In genomic region chr10:121511943-121512342, GRCh38 we compare ENCODE assay signal across 30 cellular contexts.
DNase-seq lines count a peak whose midpoint lies in the region; ATAC-seq, FAIRE-seq and TF ChIP-seq lines count a peak whose summit lies in the region.
"Had no signal": no experiment of that assay in that cellular context is flagged by ENCODE, and none has a peak within 500 bp of the region (broad histone marks: within the 10 kb centered on the region; RNA-seq: fewer than 3 reads in every experiment).

No MANE protein-coding gene starts in this region.

- in situ Hi-C loops in HepG2 (cut with HindIII; ENCODE audit: extremely low pct_ligation_motif_present, low pct_unique_long_range_greater_than_20kb) = no loop called here

- CTCF ChIA-PET in HepG2 (lab: Yijun Ruan, JAX; ENCODE audit: low intra/inter-chr PET ratio, low total read pairs) = no interaction called here

- H3K79me2 ChIP-seq in HepG2 (ENCODE audit: insufficient read depth, low read length) = no peaks in the 10 kb centered on the region

- no peak for TF ChIP-seq POLR2A in HepG2 (IDR thresholded peaks at IDR 0.05; ENCODE audit: insufficient read depth in 1 of 2, low read depth in 2 of 2, low read length in 2 of 2)
- TF ChIP-seq POLR2A in right lobe of liver (IDR thresholded peaks at IDR 0.05) = no peak

- H3K4me1 ChIP-seq in HepG2 (ENCODE audit: insufficient read depth, low read length) (peaks cover 9% of the 10 kb centered on the region; the same call in 1 of the 2 replicates), right lobe of liver (no peaks in the 10 kb centered on the region)
- H3K4me1 ChIP-seq: upper lobe of left lung had no signal

- BruUV-seq in HepG2 (replicated peaks; lab: Mats Ljungman, UMichigan) = no TSS peak

- POLR2A ChIA-PET in HepG2 (lab: Yijun Ruan, JAX) = no interaction called here

- H2AFZ ChIP-seq in HepG2 (ENCODE audit: low read length) = no peak overlapping the region

- DNase-seq in HepG2 (ENCODE audit: low spot score) (peak; percentile 14), right lobe of liver (no peak), dorsolateral prefrontal cortex (no peak), left kidney (ENCODE audit: low read depth, low spot score) (peak; percentile 65), NCI-H446 treated with DMSO at 0.1 percent for 48 hours (lab: John Stamatoyannopoulos, UW) (no peak), NCI-H187 treated with DMSO at 0.1 percent for 48 hours (lab: John Stamatoyannopoulos, UW) (no peak)
- no peak for DNase-seq in stimulated activated naive CD8-positive, alpha-beta T cell treated with anti-CD3 and anti-CD28 coated beads, Interleukin-15, Interleukin-2, amounts not matched to agents 100 U/mL and 50 U/mL, for 24 hours
- DNase-seq: activated CD4-positive, alpha-beta T cell treated with anti-CD3 and anti-CD28 coated beads, Interleukin-2, amount 50 U/mL, for 48 hours; activated naive CD4-positive, alpha-beta T cell; activated naive CD8-positive, alpha-beta T cell treated with anti-CD3 and anti-CD28 coated beads, Interleukin-2, amount 50 U/mL, for 24 hours; Calu3; caudate nucleus; DND-41; effector memory CD4-positive, alpha-beta T cell; erythroblast; naive thymus-derived CD4-positive, alpha-beta T cell; NCI-H1048; NCI-H1694 treated with DMSO at 0.1 percent for 48 hours; NCI-H510A; RPMI8226; sigmoid colon; stimulated activated CD4-positive, alpha-beta T cell treated with anti-CD3 and anti-CD28 coated beads, Interleukin-4, amount 100 ng/mL, for 24 hours; upper lobe of left lung had no signal

- no peak for FAIRE-seq in HepG2 (lab: Jason Lieb, UNC)
- FAIRE-seq: astrocyte, TTC549 had no signal

- peaks cover 0 to 3% of the 10 kb centered on the region in 2 experiments; a peak in 2 of 5 replicates for H3K36me3 ChIP-seq in HepG2 (replicated peaks in 1 of 2; ENCODE audit: control insufficient read depth in 1 of 2, insufficient read depth in 2 of 2, low read length in 2 of 2)
- no peaks in the 10 kb centered on the region for H3K36me3 ChIP-seq in right lobe of liver
- H3K36me3 ChIP-seq: neutrophil, upper lobe of left lung had no signal

- no peak overlapping the region for H3K9ac ChIP-seq in HepG2 (ENCODE audit: insufficient read depth, low read depth, low read length)

- peak; percentile 47; the same call in 2 of the 3 replicates for ATAC-seq in HepG2
- no peak for ATAC-seq in right lobe of liver
- no peak for ATAC-seq in stimulated activated naive CD8-positive, alpha-beta T cell treated with anti-CD3 and anti-CD28 coated beads, Interleukin-15, Interleukin-2, amounts not matched to agents 100 U/mL and 50 U/mL, for 24 hours
- ATAC-seq in GM21723 (IDR thresholded peaks at IDR 0.05; ENCODE audit: unreplicated experiment) = no peak
- ATAC-seq: activated CD4-positive, CD25-positive, alpha-beta regulatory T cell treated with anti-CD3 and anti-CD28 coated beads, Interleukin-2, amount 50 U/mL, for 24 hours; activated naive CD8-positive, alpha-beta T cell treated with anti-CD3 and anti-CD28 coated beads, Interleukin-2, amount 50 U/mL, for 24 hours; naive thymus-derived CD4-positive, alpha-beta T cell had no signal

- intact Hi-C loops in HepG2 (cut with micrococcal nuclease; ENCODE audit: unreplicated experiment) (no loop called here), right lobe of liver (cut with DNase I) (no loop called here), dorsolateral prefrontal cortex (cut with DNase I) (no loop called here)

- H3K27me3 ChIP-seq in HepG2 (ENCODE audit: control insufficient read depth in 1 of 2, insufficient read depth in 2 of 2, low read length in 2 of 2) = no peaks in the 10 kb centered on the region
- H3K27me3 ChIP-seq in right lobe of liver = no peaks in the 10 kb centered on the region
- no peaks in the 10 kb centered on the region for H3K27me3 ChIP-seq in dorsolateral prefrontal cortex
- H3K27me3 ChIP-seq: neutrophil, sigmoid colon, upper lobe of left lung had no signal

- no peak for TF ChIP-seq CTCF in HepG2 (CRISPR knock-in tag; IDR thresholded peaks at IDR 0.05)
- no peak for TF ChIP-seq CTCF in right lobe of liver (IDR thresholded peaks at IDR 0.05)
- no peak for TF ChIP-seq CTCF in dorsolateral prefrontal cortex (IDR thresholded peaks at IDR 0.05 in 54 of 56, conservative IDR thresholded peaks at IDR 0.05 in 2 of 56; ENCODE audit: low read depth in 1 of 56, partially characterized antibody in 56 of 56)

- no peaks in the 10 kb centered on the region for H4K20me1 ChIP-seq in HepG2 (ENCODE audit: insufficient read depth, low read length)

- TF ChIP-seq RAD21 in HepG2 (CRISPR knock-in tag; IDR thresholded peaks at IDR 0.05) = no peak

- H3K4me3 ChIP-seq in HepG2 (replicated peaks in 1 of 3; ENCODE audit: insufficient read depth in 1 of 3, low read depth in 2 of 3, low read length in 3 of 3) = no peak overlapping the region
- no peak overlapping the region for H3K4me3 ChIP-seq in right lobe of liver
- H3K4me3 ChIP-seq in dorsolateral prefrontal cortex = no peak overlapping the region
- H3K4me3 ChIP-seq: coronary artery, sigmoid colon, SK-N-MC, upper lobe of left lung had no signal

- 75% methylated on average over 5 of the region's 5 CpGs for WGBS in HepG2 (ENCODE audit: low lambda C conversion rate)
- WGBS in right lobe of liver (ENCODE audit: insufficient coverage, low coverage, low lambda C conversion rate, missing lambda C conversion rate) = 79% methylated on average over 3 of the region's 5 CpGs

- H3K27ac ChIP-seq in HepG2 (ENCODE audit: extremely low read length, insufficient read depth, low read length) (no peak overlapping the region), right lobe of liver (no peak overlapping the region), dorsolateral prefrontal cortex (peak overlapping the region in 36 of 59 donors; percentile 12 to 99 (median 59))
- H3K27ac ChIP-seq: coronary artery, neutrophil, SK-N-MC, upper lobe of left lung had no signal

- TF ChIP-seq EP300 in HepG2 (IDR thresholded peaks at IDR 0.05; ENCODE audit: low read depth in 2 of 2, low read length in 2 of 2) = no peak
- no peak for TF ChIP-seq EP300 in HepG2 (CRISPR knock-in tag; IDR thresholded peaks at IDR 0.05; ENCODE audit: borderline replicate concordance)

- no peak overlapping the region for H3K4me2 ChIP-seq in HepG2 (ENCODE audit: low read depth, low read length)

- H3K9me3 ChIP-seq in HepG2 (ENCODE audit: low read length) = no peaks in the 10 kb centered on the region
- no peaks in the 10 kb centered on the region for H3K9me3 ChIP-seq in right lobe of liver
- H3K9me3 ChIP-seq: neutrophil, sigmoid colon, upper lobe of left lung had no signal

TF ChIP-seq in HepG2, 621 proteins besides CTCF, POLR2A, EP300 and RAD21:
- TF ChIP-seq ZNF10 (CRISPR knock-in tag; IDR thresholded peaks at IDR 0.05; ENCODE audit: borderline replicate concordance, low read depth) = no peak
- TF ChIP-seq TEAD3 (CRISPR knock-in tag; optimal IDR thresholded peaks at IDR 0.05; ENCODE audit: borderline replicate concordance) = peak; percentile 43

Comparison
In these comparisons a context has a peak if more than half of its experiments do, and no peak if none do; other contexts are left out.
1. DNase-seq: peak in HepG2 (single experiment) and left kidney (single experiment); none in right lobe of liver (0 of 3), dorsolateral prefrontal cortex (0 of 10), stimulated activated naive CD8-positive, alpha-beta T cell treated with anti-CD3 and anti-CD28 coated beads, Interleukin-15, Interleukin-2, amounts not matched to agents 100 U/mL and 50 U/mL, for 24 hours (single experiment), NCI-H446 treated with DMSO at 0.1 percent for 48 hours (single experiment) and NCI-H187 treated with DMSO at 0.1 percent for 48 hours (single experiment).
2. H3K27ac ChIP-seq: peak in dorsolateral prefrontal cortex (36 of 59); none in HepG2 (single experiment) and right lobe of liver (0 of 3).